In genomic region chr2:240983361-240983995, GRCh38 we compare ENCODE assay signal across 8 cellular contexts. TPM values are rescaled to one million over a fixed set of nuclear protein-coding genes. Genes with fewer than 3 reads are reported as not detected.
DNase-seq lines count a peak whose midpoint lies in the region; ATAC-seq and TF ChIP-seq lines count a peak whose summit lies in the region.

No MANE protein-coding gene starts in this region.

- BruUV-seq in Calu3 (replicated peaks; lab: Mats Ljungman, UMichigan), result no TSS peak

- DNase-seq in Calu3 (peak; percentile 70), KG1 (lab: John Stamatoyannopoulos, UW) (peak; percentile 23), fibroblast of pulmonary artery (ENCODE audit: low read depth) (peak; percentile 54), posterior cingulate gyrus (peak in 6 of 10 donors; percentile 8 to 89 (median 47)), amygdala (lab: John Stamatoyannopoulos, UW) (no peak)
- peak; percentile 21 for DNase-seq in activated CD4-positive, alpha-beta T cell treated with anti-CD3 and anti-CD28 coated beads, Interleukin-2, amount 50 U/mL, for 1 hour

- H3K4me3 ChIP-seq in fibroblast of pulmonary artery (replicated peaks; ENCODE audit: low read depth, low read length), result no peak overlapping the region

- intact Hi-C loops in Calu3 (cut with micrococcal nuclease; ENCODE audit: unreplicated experiment), result no loop called here
- intact Hi-C loops in posterior cingulate gyrus (cut with DNase I), result no loop called here

- no peak overlapping the region for H3K27ac Mint-ChIP-seq in Calu3 (ENCODE audit: unreplicated experiment)

- peaks cover 55% of the 10 kb centered on the region for H3K27me3 Mint-ChIP-seq in Calu3 (ENCODE audit: unreplicated experiment)

- H3K9me3 Mint-ChIP-seq in Calu3 (ENCODE audit: low read depth, unreplicated experiment), result no peaks in the 10 kb centered on the region

- CTCF ChIA-PET in Calu3 (lab: Charles Lee), result interaction anchor here (0.6 to 1.5 kb wide), 7 partner anchors 11 to 607 kb away, joined by 3 read pairs; partner anchors contain the start of gene PASK

- TF ChIP-seq CTCF in Calu3 (IDR thresholded peaks at IDR 0.05; ENCODE audit: unreplicated experiment) (peak; percentile 68), fibroblast of pulmonary artery (IDR thresholded peaks at IDR 0.05; ENCODE audit: low read length, missing control alignments) (peak; percentile 27)

- no peaks in the 10 kb centered on the region for H3K4me1 Mint-ChIP-seq in Calu3 (ENCODE audit: low read depth, unreplicated experiment)

- H3K4me3 Mint-ChIP-seq in Calu3 (ENCODE audit: low read depth, unreplicated experiment), result peak overlapping the region; percentile 50

- H3K36me3 Mint-ChIP-seq in Calu3 (ENCODE audit: insufficient read depth, unreplicated experiment), result peaks cover 7% of the 10 kb centered on the region

- no peak for ATAC-seq in GM21737 (IDR thresholded peaks at IDR 0.05; ENCODE audit: unreplicated experiment)
- ATAC-seq in HG03039 (IDR thresholded peaks at IDR 0.05; ENCODE audit: unreplicated experiment), result no peak

RNA-seq across cellular contexts. Expression of gene SNED1, which starts 14.9 kb away (rescaled TPM):
- total RNA-seq in Calu3 (2022), result 0.76 and 0.86 TPM in 2 replicates

Comparison
In these comparisons a context has a peak if more than half of its experiments do, and no peak if none do; other contexts are left out.
1. DNase-seq: peak in Calu3 (single experiment), KG1 (single experiment), activated CD4-positive, alpha-beta T cell treated with anti-CD3 and anti-CD28 coated beads, Interleukin-2, amount 50 U/mL, for 1 hour (single experiment), fibroblast of pulmonary artery (single experiment) and posterior cingulate gyrus (6 of 10); none in amygdala (0 of 56).